Comparison of ENCODE assay signal across 1 cellular context in genomic region chr7:105585850-105586500, GRCh38.
TF ChIP-seq lines count a peak whose summit lies in the region.

No MANE protein-coding gene starts in this region.

TF ChIP-seq in HepG2, 621 proteins besides CTCF, POLR2A, EP300 and RAD21:
- 0 out of 2 replicates have a peak, but pooled peaks have one; percentile 30 for TF ChIP-seq ZFX (CRISPR knock-in tag; IDR thresholded peaks at IDR 0.05; ENCODE audit: low read depth)
- TF ChIP-seq ZNF883 (CRISPR knock-in tag; IDR thresholded peaks at IDR 0.05; ENCODE audit: not compliant biosample characterization) = no peak
TF ChIP-seq in HepG2: peak in this region for 1.
